19 cellular contexts compared by ENCODE assay signal in genomic region chr7:19991936-19992335, GRCh38.
DNase-seq lines count a peak whose midpoint lies in the region; ATAC-seq, FAIRE-seq and TF ChIP-seq lines count a peak whose summit lies in the region.
"Had no signal": no experiment of that assay in that cellular context is flagged by ENCODE, and none has a peak within 500 bp of the region (broad histone marks: within the 10 kb centered on the region; RNA-seq: fewer than 3 reads in every experiment).

No MANE protein-coding gene starts in this region.

- no peak overlapping the region for H2AK5ac ChIP-seq in mesendoderm (ENCODE audit: low read length)

- H3K9ac ChIP-seq in GM23248 (no peak overlapping the region), OCI-LY3 (ENCODE audit: low read length) (no peak overlapping the region), astrocyte (ENCODE audit: low read length) (no peak overlapping the region), mesendoderm (ENCODE audit: low read length) (no peak overlapping the region)

- in situ Hi-C loops in GM23248 (cut with MboI) (no loop called here), gastrocnemius medialis (cut with MboI; ENCODE audit: low sequenced_read_pairs in 4 of 4) (no loop called here)

- H3K27me3 Mint-ChIP-seq in astrocyte (ENCODE audit: low read depth, unreplicated experiment) = no peaks in the 10 kb centered on the region

- H3K36me3 ChIP-seq in GM23248 (ENCODE audit: low read depth) (no peaks in the 10 kb centered on the region), OCI-LY3 (replicated peaks; ENCODE audit: low read depth, low read length) (peaks cover 4% of the 10 kb centered on the region), astrocyte (ENCODE audit: insufficient read depth, low read length) (no peaks in the 10 kb centered on the region), mesendoderm (ENCODE audit: control insufficient read depth, insufficient read depth, low read length) (no peaks in the 10 kb centered on the region), gastrocnemius medialis (no peaks in the 10 kb centered on the region)

- intact Hi-C loops in gastrocnemius medialis (cut with DNase I; ENCODE audit: low total_unique reads) = no loop called here

- no peak overlapping the region for H2BK5ac ChIP-seq in mesendoderm (ENCODE audit: low read length)

- no peaks in the 10 kb centered on the region for H3K9me3 Mint-ChIP-seq in astrocyte (ENCODE audit: unreplicated experiment)

- H3K27ac ChIP-seq in GM23248 (no peak overlapping the region), OCI-LY3 (ENCODE audit: low read length) (no peak overlapping the region), astrocyte (ENCODE audit: low read depth, low read length) (no peak overlapping the region), mesendoderm (ENCODE audit: low read depth, low read length) (no peak overlapping the region), gastrocnemius medialis (no peak overlapping the region)
- H3K27ac ChIP-seq: A549 had no signal

- no peaks in the 10 kb centered on the region for H3F3A ChIP-seq in GM23248 (ENCODE audit: insufficient read depth)

- H2BK120ac ChIP-seq in mesendoderm (ENCODE audit: low read depth, low read length) = no peak overlapping the region

- H3K4me1 Mint-ChIP-seq in astrocyte (ENCODE audit: low read depth, unreplicated experiment) = peaks cover 4% of the 10 kb centered on the region
- H3K4me1 Mint-ChIP-seq: CD14-positive monocyte had no signal

- H4K8ac ChIP-seq in mesendoderm (ENCODE audit: low read depth, low read length) = no peak overlapping the region

- H3K4me3 Mint-ChIP-seq in astrocyte (ENCODE audit: unreplicated experiment) = no peak overlapping the region
- H3K4me3 Mint-ChIP-seq: CD14-positive monocyte; CD8-positive, alpha-beta T cell; HFFc6 had no signal

- H3K56ac ChIP-seq in mesendoderm (ENCODE audit: low read length) = no peak overlapping the region

- 55 to 62% methylated on average over 2 of the region's 2 CpGs for WGBS in GM23248 (ENCODE audit: low coverage in 1 of 2, low lambda C conversion rate in 2 of 2, missing lambda C conversion rate in 2 of 2), 2 experiments
- no CpG with 5 or more reads among the region's 2 CpGs for WGBS in mesendoderm (ENCODE audit: extremely low coverage, insufficient coverage, low lambda C conversion rate)

- H3K4me3 ChIP-seq in GM23248 (no peak overlapping the region), OCI-LY3 (ENCODE audit: low read length) (no peak overlapping the region), astrocyte (ENCODE audit: insufficient read depth, low read depth, low read length) (no peak overlapping the region), mesendoderm (ENCODE audit: low read length) (no peak overlapping the region), gastrocnemius medialis (no peak overlapping the region)
- H3K4me3 ChIP-seq: A549, GM12878, K562 had no signal

- no peak overlapping the region for H3K27ac Mint-ChIP-seq in astrocyte (ENCODE audit: unreplicated experiment)
- H3K27ac Mint-ChIP-seq: CD14-positive monocyte; CD8-positive, alpha-beta T cell; HFFc6 had no signal

- FAIRE-seq in astrocyte (lab: Jason Lieb, UNC) = peak; percentile 23
- FAIRE-seq: A549, GM12878, GM18507, H1, K562 had no signal

- TF ChIP-seq POLR2A in gastrocnemius medialis (IDR thresholded peaks at IDR 0.05) = no peak

- no peaks in the 10 kb centered on the region for H3K36me3 Mint-ChIP-seq in astrocyte (ENCODE audit: low read depth, unreplicated experiment)
- H3K36me3 Mint-ChIP-seq: CD14-positive monocyte; CD8-positive, alpha-beta T cell had no signal

- H4K20me1 ChIP-seq in GM23248 (ENCODE audit: insufficient read depth) = no peaks in the 10 kb centered on the region
- no peaks in the 10 kb centered on the region for H4K20me1 ChIP-seq in OCI-LY3 (ENCODE audit: insufficient read depth, low read length)
- H4K20me1 ChIP-seq in astrocyte (ENCODE audit: insufficient read depth, low read length) = no peaks in the 10 kb centered on the region

- no peaks in the 10 kb centered on the region for H3K4me1 ChIP-seq in GM23248 (ENCODE audit: insufficient read depth)
- peaks cover 27% of the 10 kb centered on the region for H3K4me1 ChIP-seq in OCI-LY3 (ENCODE audit: low read length)
- H3K4me1 ChIP-seq in astrocyte (ENCODE audit: insufficient read depth, low read length) = no peaks in the 10 kb centered on the region
- H3K4me1 ChIP-seq in mesendoderm (ENCODE audit: control insufficient read depth, low read depth, low read length) = no peaks in the 10 kb centered on the region
- no peaks in the 10 kb centered on the region for H3K4me1 ChIP-seq in gastrocnemius medialis
- H3K4me1 ChIP-seq: A549 had no signal

- TF ChIP-seq CTCF in OCI-LY3 (IDR thresholded peaks at IDR 0.05; ENCODE audit: low read depth, low read length) (no peak), astrocyte (IDR thresholded peaks at IDR 0.05; ENCODE audit: insufficient read depth, low read depth, low read length) (no peak), gastrocnemius medialis (IDR thresholded peaks at IDR 0.05 in 4 of 5, conservative IDR thresholded peaks at IDR 0.05 in 1 of 5) (no peak)

- H2BK15ac ChIP-seq in mesendoderm (replicated peaks; ENCODE audit: low read depth) = no peak overlapping the region

- no peak overlapping the region for H3K4ac ChIP-seq in mesendoderm (ENCODE audit: low read depth, low read length)

- DNase-seq in GM23248 (no peak), astrocyte (ENCODE audit: low read depth) (no peak), mesendoderm (peak; percentile 21), SKM-1 treated with dmso at 0.1 percent for 144 hours (lab: John Stamatoyannopoulos, UW; ENCODE audit: unreplicated experiment) (no peak), midbrain (lab: John Stamatoyannopoulos, UW) (no peak), gastrocnemius medialis (no peak)
- DNase-seq: CD8-positive, alpha-beta T cell; COR-L47; DMS53; HCEC 1CT; HFFc6 had no signal

- H2AFZ ChIP-seq in GM23248 (0 out of 2 replicates have a peak overlapping the region, but pooled peaks have one; percentile 12), OCI-LY3 (ENCODE audit: low read depth, low read length) (no peak overlapping the region), astrocyte (ENCODE audit: low read depth, low read length) (no peak overlapping the region)

- H3K79me1 ChIP-seq in mesendoderm (ENCODE audit: low read length) = no peaks in the 10 kb centered on the region

- no peak overlapping the region for H3K23ac ChIP-seq in mesendoderm (ENCODE audit: low read length)

- H3K79me2 ChIP-seq in GM23248 (ENCODE audit: insufficient read depth) (no peaks in the 10 kb centered on the region), OCI-LY3 (ENCODE audit: low read length) (no peaks in the 10 kb centered on the region), astrocyte (ENCODE audit: insufficient read depth, low read length) (no peaks in the 10 kb centered on the region), mesendoderm (ENCODE audit: control insufficient read depth, insufficient read depth, low read length) (no peaks in the 10 kb centered on the region)

- H3K27me3 ChIP-seq in GM23248 (replicated peaks; ENCODE audit: insufficient read depth) = no peaks in the 10 kb centered on the region
- H3K27me3 ChIP-seq in OCI-LY3 (ENCODE audit: low read depth, low read length) = no peaks in the 10 kb centered on the region
- no peaks in the 10 kb centered on the region for H3K27me3 ChIP-seq in astrocyte (ENCODE audit: insufficient read depth, low read length)
- no peaks in the 10 kb centered on the region for H3K27me3 ChIP-seq in mesendoderm (ENCODE audit: insufficient read depth, low read length, poor library complexity)
- no peaks in the 10 kb centered on the region for H3K27me3 ChIP-seq in gastrocnemius medialis

- H4K5ac ChIP-seq in mesendoderm (ENCODE audit: low read length) = no peak overlapping the region

- ATAC-seq in HG03442 (IDR thresholded peaks at IDR 0.05; ENCODE audit: unreplicated experiment) (no peak), gastrocnemius medialis (no peak)
- ATAC-seq: A549; CD8-positive, alpha-beta T cell; GM12878; K562 had no signal

- H3K9me3 ChIP-seq in GM23248 (ENCODE audit: low read depth) (no peaks in the 10 kb centered on the region), OCI-LY3 (ENCODE audit: insufficient read depth, low read length) (peaks cover 4% of the 10 kb centered on the region), astrocyte (ENCODE audit: insufficient read depth, low read depth, low read length) (no peaks in the 10 kb centered on the region), gastrocnemius medialis (no peaks in the 10 kb centered on the region)

- no peaks in the 10 kb centered on the region for H3K9me2 ChIP-seq in GM23248 (ENCODE audit: insufficient read depth)

- H3K4me2 ChIP-seq in GM23248 (ENCODE audit: unreplicated experiment) (no peak overlapping the region), OCI-LY3 (ENCODE audit: low read length) (peak overlapping the region; percentile 36; the same call in 1 of the 2 replicates), astrocyte (ENCODE audit: low read length) (no peak overlapping the region), mesendoderm (ENCODE audit: low read length) (no peak overlapping the region)
- H3K4me2 ChIP-seq: A549 had no signal

- no peak overlapping the region for H3K18ac ChIP-seq in mesendoderm (ENCODE audit: low read length)
